ENCODE assay signal across 1 cellular context in genomic region chr10:132508497-132509443, GRCh38.
TF ChIP-seq lines count a peak whose summit lies in the region.

No MANE protein-coding gene starts in this region.

TF ChIP-seq in H1, 55 proteins besides CTCF, POLR2A, EP300 and RAD21 (continued from another document):
- no peak for TF ChIP-seq TEAD4 (IDR thresholded peaks at IDR 0.05; ENCODE audit: low read depth, low read length)
- TF ChIP-seq E2F6 (IDR thresholded peaks at IDR 0.05) = no peak
- TF ChIP-seq, protein P1, sequence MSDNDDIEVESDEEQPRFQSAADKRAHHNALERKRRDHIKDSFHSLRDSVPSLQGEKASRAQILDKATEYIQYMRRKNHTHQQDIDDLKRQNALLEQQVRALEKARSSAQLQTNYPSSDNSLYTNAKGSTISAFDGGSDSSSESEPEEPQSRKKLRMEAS (IDR thresholded peaks at IDR 0.05) = no peak
- no peak for TF ChIP-seq EZH2 (IDR thresholded peaks at IDR 0.05; ENCODE audit: low read depth, low read length, severe bottlenecking)
- TF ChIP-seq HDAC2 (IDR thresholded peaks at IDR 0.05; ENCODE audit: borderline replicate concordance in 1 of 2, low read depth in 2 of 2, low read length in 2 of 2) = no peak
TF ChIP-seq in H1: peak in this region for 0.
